Comparison of ENCODE assay signal across 21 cellular contexts in the genomic region with DNA sequence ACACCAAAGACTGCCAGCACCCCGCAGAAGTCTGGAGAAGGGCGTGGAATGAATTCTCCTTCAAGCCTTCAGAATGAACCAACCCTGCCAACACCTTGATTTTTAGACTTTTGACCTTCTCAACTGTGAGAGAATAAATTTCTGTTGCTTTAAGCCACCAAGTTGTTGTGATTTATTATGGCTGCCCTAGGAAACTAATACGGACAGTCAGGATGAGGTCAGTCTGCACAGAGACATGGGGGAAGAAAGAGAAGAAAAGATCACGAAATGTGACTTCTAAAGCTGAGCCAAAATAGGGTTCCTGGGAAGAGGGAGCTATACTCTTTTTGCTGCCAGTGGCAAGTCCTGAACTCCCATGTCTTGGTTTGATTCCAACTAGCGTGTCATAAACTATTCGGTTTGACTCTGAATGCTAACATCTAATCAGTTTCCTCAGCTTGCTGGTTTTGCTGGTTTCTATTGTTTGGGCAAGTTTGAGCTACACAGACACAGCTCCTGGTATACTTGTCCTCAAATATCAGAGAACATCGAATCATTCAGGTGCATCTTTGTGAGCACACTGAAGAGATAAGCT.
"Had no signal": no experiment of that assay in that cellular context is flagged by ENCODE, and none has a peak within 500 bp of the region (broad histone marks: within the 10 kb centered on the region; RNA-seq: fewer than 3 reads in every experiment).

No MANE protein-coding gene starts in this region.

- H3K36me3 ChIP-seq: heart right ventricle, neutrophil, pancreas, thyroid gland had no signal

- H3K27me3 ChIP-seq: pancreas, thyroid gland had no signal

- ATAC-seq: esophagus mucosa, heart right ventricle, left lobe of liver, natural killer cell, pancreas, right cardiac atrium had no signal

- H3K27ac ChIP-seq: neutrophil, pancreas, thyroid gland had no signal

- H3K4me1 ChIP-seq: pancreas had no signal

- DNase-seq: activated CD4-positive, alpha-beta memory T cell treated with anti-CD3 and anti-CD28 coated beads for 36 hours; activated CD4-positive, alpha-beta T cell treated with anti-CD3 and anti-CD28 coated beads for 48 hours; activated effector memory CD4-positive, alpha-beta T cell treated with anti-CD3 and anti-CD28 coated beads, Interleukin-2, amount 50 U/mL, for 16 hours; activated naive CD4-positive, alpha-beta T cell treated with anti-CD3 and anti-CD28 coated beads, Interleukin-2, amount 10 ng/mL, durations not matched to agents 7 days and 5 days; activated T-cell treated with anti-CD3 and anti-CD28 coated beads, Interleukin-2, amount 50 U/mL, for 48 hours; caudate nucleus; effector CD4-positive, alpha-beta T cell; heart right ventricle; kidney; midbrain; natural killer cell; pancreas; right cardiac atrium; stimulated activated CD4-positive, alpha-beta T cell treated with anti-CD3 and anti-CD28 coated beads, Interleukin-1b, Interleukin-23, amount 100 ng/mL, for 48 hours; substantia nigra; T1000; thyroid gland had no signal

- H3K9me3 ChIP-seq: heart right ventricle, neutrophil, pancreas, thyroid gland had no signal

- H3K4me3 ChIP-seq: heart right ventricle, lung, pancreas, thyroid gland had no signal
